ENCODE assay signal across 17 cellular contexts in genomic region chr17:64120159-64120558, GRCh38. TPM values are rescaled to one million over a fixed set of nuclear protein-coding genes. Genes with fewer than 3 reads are reported as not detected.
DNase-seq lines count a peak whose midpoint lies in the region; ATAC-seq and TF ChIP-seq lines count a peak whose summit lies in the region.
"Had no signal": no experiment of that assay in that cellular context is flagged by ENCODE, and none has a peak within 500 bp of the region (broad histone marks: within the 10 kb centered on the region; RNA-seq: fewer than 3 reads in every experiment).

No MANE protein-coding gene starts in this region.

- no peak for TF ChIP-seq CTCF in brain (conservative IDR thresholded peaks at IDR 0.05)
- no peak for TF ChIP-seq CTCF in spleen (IDR thresholded peaks at IDR 0.05 in 8 of 11, conservative IDR thresholded peaks at IDR 0.05 in 3 of 11)

- DNase-seq in activated CD8-positive, alpha-beta memory T cell treated with anti-CD3 and anti-CD28 coated beads, Interleukin-2, amount 10 ng/mL, durations not matched to agents 7 days and 5 days, result no peak
- DNase-seq in activated CD8-positive, alpha-beta memory T cell treated with anti-CD3 and anti-CD28 coated beads, Interleukin-2, amount 50 U/mL, for 4 hours, result no peak
- peak; percentile 43 for DNase-seq in NCI-H345 treated with DMSO at 0.1 percent for 48 hours (lab: John Stamatoyannopoulos, UW; ENCODE audit: unreplicated experiment)
- DNase-seq in spleen, result no peak
- DNase-seq in retina, result no peak
- no peak for DNase-seq in H4 (ENCODE audit: low spot score)
- DNase-seq: activated CD4-positive, alpha-beta T cell treated with anti-CD3 and anti-CD28 coated beads, Interleukin-2, amount 50 U/mL, for 48 hours; DMS79 treated with DMSO at 0.1 percent for 48 hours; head of caudate nucleus; kidney glomerular epithelial cell; NCI-H2171; Peyer's patch had no signal

- peak overlapping the region; percentile 82 for H3K27ac Mint-ChIP-seq in activated CD8-positive, alpha-beta memory T cell treated with anti-CD3 and anti-CD28 coated beads, Interleukin-2, amount 10 ng/mL, durations not matched to agents 7 days and 5 days
- peak overlapping the region in 4 of 5 experiments; percentile 41 to 93 (median 58) for H3K27ac Mint-ChIP-seq in brain

- intact Hi-C loops in spleen (cut with DNase I; ENCODE audit: low total_unique reads), result no loop called here

- peaks cover 27% of the 10 kb centered on the region for H3K36me3 Mint-ChIP-seq in activated CD8-positive, alpha-beta memory T cell treated with anti-CD3 and anti-CD28 coated beads, Interleukin-2, amount 10 ng/mL, durations not matched to agents 7 days and 5 days
- H3K36me3 Mint-ChIP-seq in brain, result peaks cover 11% of the 10 kb centered on the region

- H3K27ac ChIP-seq in spleen, result peak overlapping the region in 7 of 8 donors; percentile 4 to 77 (median 60)
- H3K27ac ChIP-seq: tibial nerve had no signal

- CTCF ChIA-PET in activated CD8-positive, alpha-beta memory T cell treated with anti-CD3 and anti-CD28 coated beads, Interleukin-2, amount 10 ng/mL, durations not matched to agents 7 days and 5 days (lab: Charles Lee), result interaction anchor here (1.5 to 1.7 kb wide), 3 partner anchors 12 to 94 kb away, joined by 3 to 8 read pairs (median 3); no protein-coding TSS in a partner anchor

- peaks cover 62% of the 10 kb centered on the region for H3K4me1 Mint-ChIP-seq in activated CD8-positive, alpha-beta memory T cell treated with anti-CD3 and anti-CD28 coated beads, Interleukin-2, amount 10 ng/mL, durations not matched to agents 7 days and 5 days
- H3K4me1 Mint-ChIP-seq in brain, result peaks cover 31% of the 10 kb centered on the region

- TF ChIP-seq POLR2A in spleen (IDR thresholded peaks at IDR 0.05), result no peak

- no peak overlapping the region for H3K4me3 ChIP-seq in spleen
- H3K4me3 ChIP-seq: esophagus muscularis mucosa, Peyer's patch, prostate gland, tibial nerve had no signal

- H3K4me3 Mint-ChIP-seq in activated CD8-positive, alpha-beta memory T cell treated with anti-CD3 and anti-CD28 coated beads, Interleukin-2, amount 10 ng/mL, durations not matched to agents 7 days and 5 days, result no peak overlapping the region
- peak overlapping the region in 1 of 5 experiments; percentile 40 for H3K4me3 Mint-ChIP-seq in brain

- no peaks in the 10 kb centered on the region for H3K9me3 ChIP-seq in spleen
- H3K9me3 ChIP-seq: esophagus muscularis mucosa, Peyer's patch, prostate gland, tibial nerve had no signal

- peaks cover 27 to 89% (median 58%) of the 10 kb centered on the region in 6 donors for H3K4me1 ChIP-seq in spleen
- H3K4me1 ChIP-seq: prostate gland had no signal

- WGBS in spleen, 5 donors, result 81 to 90% (median 83%) methylated on average over 2 of the region's 2 CpGs

- peak; percentile 28 for ATAC-seq in activated CD8-positive, alpha-beta memory T cell treated with anti-CD3 and anti-CD28 coated beads, Interleukin-2, amount 10 ng/mL, durations not matched to agents 7 days and 5 days
- ATAC-seq in HG03439 (IDR thresholded peaks at IDR 0.05; ENCODE audit: unreplicated experiment), result no peak

- no peaks in the 10 kb centered on the region for H3K9me3 Mint-ChIP-seq in activated CD8-positive, alpha-beta memory T cell treated with anti-CD3 and anti-CD28 coated beads, Interleukin-2, amount 10 ng/mL, durations not matched to agents 7 days and 5 days (ENCODE audit: low read depth)
- no peaks in the 10 kb centered on the region for H3K9me3 Mint-ChIP-seq in brain

- no peaks in the 10 kb centered on the region for H3K27me3 ChIP-seq in spleen (replicated peaks in 1 of 7)
- H3K27me3 ChIP-seq: esophagus muscularis mucosa, Peyer's patch, tibial nerve had no signal

- peaks cover 0 to 7% (median 0%) of the 10 kb centered on the region in 6 donors for H3K36me3 ChIP-seq in spleen
- H3K36me3 ChIP-seq: Peyer's patch, prostate gland, tibial nerve had no signal

- H3K27me3 Mint-ChIP-seq in activated CD8-positive, alpha-beta memory T cell treated with anti-CD3 and anti-CD28 coated beads, Interleukin-2, amount 10 ng/mL, durations not matched to agents 7 days and 5 days, result no peaks in the 10 kb centered on the region
- no peaks in the 10 kb centered on the region for H3K27me3 Mint-ChIP-seq in brain

RNA-seq across cellular contexts. Expression of gene ERN1, which starts 9.8 kb away (rescaled TPM):
- total RNA-seq in activated CD8-positive, alpha-beta memory T cell treated with anti-CD3 and anti-CD28 coated beads, Interleukin-2, amount 10 ng/mL, durations not matched to agents 7 days and 5 days, result 10 to 100 TPM; 21.7 to 22.9 TPM
- 2.7 TPM for polyA plus RNA-seq in brain (ENCODE audit: insufficient read depth, low read depth, low replicate concordance)
- 10 to 100 TPM; 34.5 to 65.4 (median 47.2) TPM for total RNA-seq in spleen
- 1 to 10 TPM; 3.1 to 6.2 (median 3.7) TPM for polyA plus RNA-seq in spleen
- total RNA-seq in H4 (2014; rRNA removed; shearing (Covaris generic)), result 1.2 and 2.7 TPM in 2 replicates
